ENCODE assay signal across 8 cellular contexts in the genomic region with DNA sequence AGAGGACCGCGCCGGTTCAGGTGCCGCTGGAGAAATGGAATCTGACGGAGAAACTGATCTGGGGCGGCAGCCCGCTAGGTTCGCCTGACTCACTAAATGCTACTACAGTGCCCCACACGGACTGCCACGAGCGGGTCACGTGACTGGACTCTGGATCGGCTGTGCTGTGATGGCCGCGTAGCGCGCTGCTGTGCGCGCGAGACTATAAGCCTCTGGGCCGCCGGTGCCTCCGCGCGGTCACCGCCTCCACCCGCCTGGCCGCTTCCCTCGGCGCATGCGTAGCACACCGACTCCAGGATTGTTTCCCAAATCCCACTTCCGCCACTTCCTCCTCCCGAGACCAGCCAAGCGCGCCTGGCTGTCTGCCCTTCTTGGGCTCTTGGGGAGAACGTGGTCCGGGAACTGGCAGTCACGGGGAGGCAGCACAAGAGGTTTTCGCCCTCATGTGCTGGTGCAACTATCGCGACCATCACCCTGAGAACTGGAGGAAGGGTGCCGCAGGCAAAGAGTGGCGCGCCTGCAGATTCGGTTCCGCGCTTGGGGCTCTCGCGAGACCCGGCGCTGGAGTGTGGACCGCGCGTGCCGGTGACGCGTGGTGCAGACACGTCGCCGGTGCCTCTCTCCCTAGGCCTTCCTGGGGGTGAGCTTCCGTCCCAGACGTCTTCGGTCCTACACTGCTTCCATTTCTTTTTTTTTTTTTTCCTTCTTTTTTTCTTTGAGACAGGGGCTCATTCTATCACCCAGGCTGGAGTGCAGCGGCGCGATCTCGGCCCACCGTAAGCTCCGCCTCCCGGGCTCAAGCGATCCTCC. TPM values are rescaled to one million over a fixed set of nuclear protein-coding genes. Genes with fewer than 3 reads are reported as not detected.
DNase-seq lines count a peak whose midpoint lies in the region; ATAC-seq and TF ChIP-seq lines count a peak whose summit lies in the region.

No MANE protein-coding gene starts in this region.

- H3K27me3 Mint-ChIP-seq in progenitor cell of endocrine pancreas: no peaks in the 10 kb centered on the region

- ATAC-seq in HG02798 (IDR thresholded peaks at IDR 0.05; ENCODE audit: poor library complexity, unreplicated experiment) (peak; percentile 75), left cardiac atrium (peak; percentile 97 to 99)

- peak overlapping the region; percentile 100 for H3K27ac Mint-ChIP-seq in progenitor cell of endocrine pancreas

- H3K9me3 Mint-ChIP-seq in progenitor cell of endocrine pancreas (ENCODE audit: low read depth): no peaks in the 10 kb centered on the region

- H3K4me1 Mint-ChIP-seq in progenitor cell of endocrine pancreas (ENCODE audit: low read depth): peaks cover 4% of the 10 kb centered on the region

- H3K36me3 Mint-ChIP-seq in progenitor cell of endocrine pancreas (ENCODE audit: insufficient read depth): no peaks in the 10 kb centered on the region

- DNase-seq in NCI-H1436 (lab: John Stamatoyannopoulos, UW) (peak; percentile 94), T follicular helper cell (ENCODE audit: low read depth) (peak; percentile 83), amniotic epithelial cell (ENCODE audit: low read depth) (peak; percentile 97), left cardiac atrium (peak; percentile 98), progenitor cell of endocrine pancreas (ENCODE audit: low spot score, unreplicated experiment) (peak; percentile 93), ureter (ENCODE audit: low spot score) (peak; percentile 96)

- no peak for TF ChIP-seq CTCF in GM12875 (IDR thresholded peaks at IDR 0.05; ENCODE audit: borderline replicate concordance, insufficient read depth, low read depth, low read length)
- TF ChIP-seq CTCF in progenitor cell of endocrine pancreas (IDR thresholded peaks at IDR 0.05; ENCODE audit: unreplicated experiment): no peak

- intact Hi-C loops in left cardiac atrium (cut with DNase I): no loop called here

- peak overlapping the region; percentile 77 for H3K4me3 ChIP-seq in GM12875 (ENCODE audit: low read depth, low read length)

- peak overlapping the region; percentile 96 for H3K4me3 Mint-ChIP-seq in progenitor cell of endocrine pancreas (ENCODE audit: low read depth)

RNA-seq across cellular contexts. Expression of gene GLDC, which starts 35.8 kb away (rescaled TPM):
- under 1 TPM; 0.21 to 0.24 TPM for total RNA-seq in left cardiac atrium
- 11.1 and 11.3 TPM in 2 replicates for total RNA-seq in progenitor cell of endocrine pancreas
- total RNA-seq in ureter: 117 TPM

Comparison
In these comparisons a context has a peak if more than half of its experiments do, and no peak if none do; other contexts are left out.
1. Peak in every context shown above with its lines: DNase-seq, ATAC-seq and H3K4me3 ChIP-seq.